20 cellular contexts compared by ENCODE assay signal in genomic region chr17:69390735-69391501, GRCh38. TPM values are rescaled to one million over a fixed set of nuclear protein-coding genes. Genes with fewer than 3 reads are reported as not detected.
DNase-seq lines count a peak whose midpoint lies in the region; ATAC-seq, FAIRE-seq and TF ChIP-seq lines count a peak whose summit lies in the region.
"Had no signal": no experiment of that assay in that cellular context is flagged by ENCODE, and none has a peak within 500 bp of the region (broad histone marks: within the 10 kb centered on the region; RNA-seq: fewer than 3 reads in every experiment).

No MANE protein-coding gene starts in this region.

- no peak for TF ChIP-seq RAD21 in A549 (conservative IDR thresholded peaks at IDR 0.05 in 1 of 2, IDR thresholded peaks at IDR 0.05 in 1 of 2)

- DNase-seq in A549 (ENCODE audit: low read depth in 1 of 2, low spot score in 1 of 2) (no peak), NCI-H774 (lab: John Stamatoyannopoulos, UW) (peak; percentile 25), hepatocyte (ENCODE audit: low spot score) (peak; percentile 16), pancreas (peak in 1 of 6 donors; percentile 23), anterior cingulate cortex (lab: John Stamatoyannopoulos, UW) (no peak), hepatic stellate cell (ENCODE audit: low spot score) (no peak), left ventricle myocardium superior (no peak), brain microvascular endothelial cell (no peak)
- DNase-seq: DND-41, GDM1, GOT3, KBM-7, MM.1S, NCI-H1105, NCI-H1694 treated with DMSO at 0.1 percent for 48 hours, NCI-H345, RPMI8226 had no signal

- H2AFZ ChIP-seq in hepatocyte = peak overlapping the region; percentile 23

- in situ Hi-C loops in brain microvascular endothelial cell (cut with HindIII; ENCODE audit: low pct_ligation_motif_present, low sequenced_read_pairs) = no loop called here

- WGBS in A549 (ENCODE audit: missing lambda C conversion rate) = 17% methylated on average over 16 of the region's 16 CpGs
- WGBS in hepatocyte (ENCODE audit: low lambda C conversion rate, missing lambda C conversion rate) = 70% methylated on average over 16 of the region's 16 CpGs
- 18 to 19% methylated on average over 16 of the region's 16 CpGs for WGBS in pancreas, 2 donors

- ATAC-seq in A549 (peak in 1 of 2 experiments; percentile 45; a peak in 1 of 6 replicates), pancreas (peak; percentile 65 to 85 (median 84)), left ventricle myocardium superior (no peak)

- no peak for TF ChIP-seq EP300 in A549 (IDR thresholded peaks at IDR 0.05)

- peak overlapping the region in 1 of 2 experiments; percentile 47; a peak in 2 of 6 replicates for H3K27ac ChIP-seq in A549
- peak overlapping the region; percentile 40 for H3K27ac ChIP-seq in hepatocyte
- H3K27ac ChIP-seq in pancreas = peak overlapping the region; percentile 51 to 83 (median 70)
- no peak overlapping the region for H3K27ac ChIP-seq in brain microvascular endothelial cell
- H3K27ac ChIP-seq: C4-2B, HL-60 had no signal

- no peak for TF ChIP-seq CTCF in A549 (IDR thresholded peaks at IDR 0.05)
- TF ChIP-seq CTCF in hepatocyte (IDR thresholded peaks at IDR 0.05; ENCODE audit: poor library complexity) = no peak
- TF ChIP-seq CTCF in pancreas (IDR thresholded peaks at IDR 0.05) = no peak
- TF ChIP-seq CTCF in brain microvascular endothelial cell (IDR thresholded peaks at IDR 0.05; ENCODE audit: low read depth, low read length, missing control alignments) = no peak

- no peaks in the 10 kb centered on the region for H3K79me2 ChIP-seq in hepatocyte

- H3K27me3 ChIP-seq in hepatocyte (no peaks in the 10 kb centered on the region), pancreas (no peaks in the 10 kb centered on the region), brain microvascular endothelial cell (replicated peaks) (no peaks in the 10 kb centered on the region)

- no peaks in the 10 kb centered on the region for H3K9me2 ChIP-seq in hepatocyte (replicated peaks; ENCODE audit: insufficient read depth)

- no peaks in the 10 kb centered on the region for H4K20me1 ChIP-seq in hepatocyte (ENCODE audit: insufficient read depth, poor library complexity, severe bottlenecking)

- FAIRE-seq in A549 (lab: Jason Lieb, UNC) (no peak), pancreas (lab: Jason Lieb, UNC) (no peak)
- FAIRE-seq: A204.1 had no signal

- H3K4me2 ChIP-seq in A549 = peak overlapping the region; percentile 64
- peak overlapping the region; percentile 67 for H3K4me2 ChIP-seq in hepatocyte

- TF ChIP-seq POLR2A in A549 (IDR thresholded peaks at IDR 0.05; ENCODE audit: low read length) = no peak

- H3K9me3 ChIP-seq in A549 = no peaks in the 10 kb centered on the region
- H3K9me3 ChIP-seq in hepatocyte (ENCODE audit: low read depth) = no peaks in the 10 kb centered on the region
- no peaks in the 10 kb centered on the region for H3K9me3 ChIP-seq in pancreas

- H3K36me3 ChIP-seq in hepatocyte (replicated peaks; ENCODE audit: insufficient read depth, low read depth) (no peaks in the 10 kb centered on the region), pancreas (no peaks in the 10 kb centered on the region), brain microvascular endothelial cell (replicated peaks) (no peaks in the 10 kb centered on the region)

- H3K4me3 ChIP-seq in A549 = peak overlapping the region; percentile 21
- H3K4me3 ChIP-seq in hepatocyte = no peak overlapping the region
- H3K4me3 ChIP-seq in pancreas = peak overlapping the region in 2 of 4 donors; percentile 27 to 30
- no peak overlapping the region for H3K4me3 ChIP-seq in brain microvascular endothelial cell (ENCODE audit: low read depth, low read length)

- intact Hi-C loops in pancreas (cut with DNase I) (no loop called here), left ventricle myocardium superior (cut with micrococcal nuclease) (no loop called here)

- CTCF ChIA-PET in A549 (lab: Yijun Ruan, JAX) = interaction anchor here (1.3 to 1.5 kb wide), 3 partner anchors 24 to 135 kb away, joined by 3 to 5 read pairs (median 3); no protein-coding TSS in a partner anchor

- H3K4me1 ChIP-seq in A549 (peaks cover 13% of the 10 kb centered on the region; the same call in 2 of the 3 replicates), hepatocyte (ENCODE audit: insufficient read depth) (no peaks in the 10 kb centered on the region), pancreas (peaks cover 0 to 8% (median 0%) of the 10 kb centered on the region in 3 donors)

- POLR2A ChIA-PET in A549 (lab: Yijun Ruan, JAX) = no interaction called here

TF ChIP-seq in A549, 52 proteins besides CTCF, POLR2A, EP300 and RAD21:
- no peak for TF ChIP-seq REST (IDR thresholded peaks at IDR 0.05)
- no peak for TF ChIP-seq KDM1A (IDR thresholded peaks at IDR 0.05; ENCODE audit: low read depth)
- TF ChIP-seq CEBPB (IDR thresholded peaks at IDR 0.05) = no peak
- TF ChIP-seq GATA3 (IDR thresholded peaks at IDR 0.05; ENCODE audit: borderline replicate concordance) = no peak
- no peak for TF ChIP-seq PHF8 (IDR thresholded peaks at IDR 0.05; ENCODE audit: borderline replicate concordance, low read depth)
- no peak for TF ChIP-seq HDAC2 (IDR thresholded peaks at IDR 0.05)
- no peak for TF ChIP-seq HOXB5 (CRISPR knock-in tag; IDR thresholded peaks at IDR 0.05)
- no peak for TF ChIP-seq FOSB (CRISPR knock-in tag; IDR thresholded peaks at IDR 0.05)
- no peak for TF ChIP-seq NR3C1 (IDR thresholded peaks at IDR 0.05)
- TF ChIP-seq POLR2AphosphoS2 (conservative IDR thresholded peaks at IDR 0.05; ENCODE audit: low read length) = no peak
- no peak for TF ChIP-seq CBX8 (IDR thresholded peaks at IDR 0.05)
- no peak for TF ChIP-seq CBX2 (IDR thresholded peaks at IDR 0.05; ENCODE audit: borderline replicate concordance, low read depth)
- TF ChIP-seq SMC3 (IDR thresholded peaks at IDR 0.05) = no peak
- TF ChIP-seq PBX3 (IDR thresholded peaks at IDR 0.05) = no peak
- TF ChIP-seq JUN (IDR thresholded peaks at IDR 0.05) = no peak

RNA-seq across cellular contexts. Expression of gene MAP2K6, which starts 23.6 kb away (rescaled TPM):
- polyA plus RNA-seq in A549 (2011; rRNA removed) (20.1 and 20.2 TPM in 2 replicates), A549 (2017; fragmentation: RNase III; extraction: RNeasy Plus Mini Kit Qiagen cat#74134 plus additional on column Dnase treatment) (18.7 to 24.1 TPM (median 20.7 TPM) in 3 replicates), hepatocyte (3.3 and 5.8 TPM in 2 replicates), pancreas (1 to 10 TPM; 6.2 to 6.7 TPM)
- 9.2 and 9.5 TPM in 2 replicates for polyA plus RNA-seq in A549 (2012; cell fraction: cytosol; rRNA removed)
- polyA plus RNA-seq in A549 (2012; cell fraction: nucleus; rRNA removed) = 3.4 and 4.7 TPM in 2 replicates
- polyA minus RNA-seq in A549 (2011; rRNA and poly(A)+ RNA removed) = 18.1 and 25.1 TPM in 2 replicates
- total RNA-seq in hepatocyte (12.0 and 13.2 TPM in 2 replicates), pancreas (10 to 100 TPM in 3 of 6 donors, 1 to 10 TPM in 3; 6.2 to 12.9 (median 10.0) TPM), left ventricle myocardium superior (2.9 TPM)

Comparison
In these comparisons a context has a peak if more than half of its experiments do, and no peak if none do; other contexts are left out.
1. DNase-seq: peak in NCI-H774 (single experiment) and hepatocyte (single experiment); none in A549 (0 of 2), anterior cingulate cortex (0 of 58), hepatic stellate cell (single experiment), left ventricle myocardium superior (single experiment) and brain microvascular endothelial cell (single experiment).